ENCODE assay signal across 10 cellular contexts in genomic region chr17:77124192-77124908, GRCh38. TPM values are rescaled to one million over a fixed set of nuclear protein-coding genes. Genes with fewer than 3 reads are reported as not detected.
DNase-seq lines count a peak whose midpoint lies in the region; ATAC-seq and TF ChIP-seq lines count a peak whose summit lies in the region.
"Had no signal": no experiment of that assay in that cellular context is flagged by ENCODE, and none has a peak within 500 bp of the region (broad histone marks: within the 10 kb centered on the region; RNA-seq: fewer than 3 reads in every experiment).

No MANE protein-coding gene starts in this region.

- no peaks in the 10 kb centered on the region for H4K20me1 ChIP-seq in OCI-LY7 (ENCODE audit: insufficient read depth, low read length)

- H3K4me2 ChIP-seq in OCI-LY7 (ENCODE audit: low read length): no peak overlapping the region

- intact Hi-C loops in heart right ventricle (cut with DNase I) (loop anchor here in 1 of 10 donors (2.0 kb wide), 1 partner anchor 14 kb away; no protein-coding TSS in a partner anchor), sigmoid colon (cut with DNase I) (no loop called here), OCI-LY7 (cut with micrococcal nuclease; ENCODE audit: unreplicated experiment) (no loop called here)

- peak in 2 of 4 donors; percentile 31 to 47 for TF ChIP-seq EP300 in sigmoid colon (IDR thresholded peaks at IDR 0.05)

- no peaks in the 10 kb centered on the region for H3K9me2 ChIP-seq in OCI-LY7 (ENCODE audit: insufficient read depth, low read length)

- no peaks in the 10 kb centered on the region for H3K36me3 ChIP-seq in adipocyte (ENCODE audit: control insufficient read depth, insufficient read depth, low read length, severe bottlenecking)
- H3K36me3 ChIP-seq in heart right ventricle: no peaks in the 10 kb centered on the region
- H3K36me3 ChIP-seq in sigmoid colon: no peaks in the 10 kb centered on the region
- no peaks in the 10 kb centered on the region for H3K36me3 ChIP-seq in OCI-LY7 (ENCODE audit: insufficient read depth, low read length)

- TF ChIP-seq POLR2A in sigmoid colon (IDR thresholded peaks at IDR 0.05): no peak

- DNase-seq in ELF-1 (ENCODE audit: low read depth, low spot score): peak; percentile 57
- DNase-seq in adipocyte (ENCODE audit: low read depth): peak; percentile 60
- DNase-seq in heart right ventricle: peak in 1 of 2 donors; percentile 71
- no peak for DNase-seq in sigmoid colon
- DNase-seq in stimulated activated CD4-positive, alpha-beta T cell treated with anti-CD3 and anti-CD28 coated beads, Interleukin-12 subunit alpha, Interleukin-12 subunit beta, amount 100 ng/mL, for 4 hours: no peak
- no peak for DNase-seq in OCI-LY7 (ENCODE audit: low spot score)
- no peak for DNase-seq in cerebellar nuclear complex (lab: John Stamatoyannopoulos, UW)
- DNase-seq: activated naive CD4-positive, alpha-beta T cell had no signal

- TF ChIP-seq CTCF in heart right ventricle (IDR thresholded peaks at IDR 0.05): no peak
- TF ChIP-seq CTCF in sigmoid colon (IDR thresholded peaks at IDR 0.05): no peak
- TF ChIP-seq CTCF in OCI-LY7 (conservative IDR thresholded peaks at IDR 0.05; ENCODE audit: low read length): no peak

- peak overlapping the region; percentile 81 to 96 (median 88) for H3K27ac ChIP-seq in heart right ventricle
- peak overlapping the region in 3 of 4 donors; percentile 13 to 61 (median 52) for H3K27ac ChIP-seq in sigmoid colon
- no peak overlapping the region for H3K27ac ChIP-seq in OCI-LY7 (ENCODE audit: low read depth, low read length, poor library complexity, severe bottlenecking)
- H3K27ac ChIP-seq: SK-N-MC had no signal

- no peaks in the 10 kb centered on the region for H3K27me3 ChIP-seq in adipocyte (replicated peaks; ENCODE audit: control insufficient read depth, insufficient read depth, low read length)
- H3K27me3 ChIP-seq in heart right ventricle: no peaks in the 10 kb centered on the region
- H3K27me3 ChIP-seq in sigmoid colon: no peaks in the 10 kb centered on the region

- WGBS in heart right ventricle, 2 donors: 56 to 59% methylated on average over 15 of the region's 15 CpGs
- 69 to 79% methylated on average over 15 of the region's 15 CpGs for WGBS in sigmoid colon, 2 donors

- ATAC-seq in heart right ventricle (peak; percentile 59 to 74 (median 67)), HG02981 (IDR thresholded peaks at IDR 0.05; ENCODE audit: unreplicated experiment) (no peak)

- CTCF ChIA-PET in OCI-LY7 (lab: Charles Lee; ENCODE audit: unreplicated experiment): no interaction called here

- POLR2A ChIA-PET in OCI-LY7 (lab: Charles Lee): interaction anchor here (0.6 to 1.9 kb wide), 2 partner anchors 9 to 16 kb away, joined by 5 read pairs; partner anchors contain the start of gene SEC14L1

- H3K9me3 ChIP-seq in adipocyte (ENCODE audit: control insufficient read depth, low read length): no peaks in the 10 kb centered on the region
- no peaks in the 10 kb centered on the region for H3K9me3 ChIP-seq in heart right ventricle
- H3K9me3 ChIP-seq in sigmoid colon: no peaks in the 10 kb centered on the region
- H3K9me3 ChIP-seq in OCI-LY7 (ENCODE audit: low read length): no peaks in the 10 kb centered on the region

- no peak overlapping the region for H3K9ac ChIP-seq in adipocyte (ENCODE audit: low read length)

- no TSS peak for BruUV-seq in OCI-LY7 (replicated peaks; lab: Mats Ljungman, UMichigan)

- H3K4me1 ChIP-seq in adipocyte (ENCODE audit: control insufficient read depth, insufficient read depth, low read length) (peaks cover 32% of the 10 kb centered on the region), heart right ventricle (peaks cover 14 to 91% (median 78%) of the 10 kb centered on the region in 9 donors), sigmoid colon (peaks cover 0 to 8% (median 3%) of the 10 kb centered on the region in 4 donors), OCI-LY7 (ENCODE audit: insufficient read depth, low read length, poor library complexity, severe bottlenecking) (no peaks in the 10 kb centered on the region)

- H2AFZ ChIP-seq in OCI-LY7 (ENCODE audit: low read length): no peak overlapping the region

- H3K79me2 ChIP-seq in OCI-LY7 (ENCODE audit: insufficient read depth, low read depth, low read length): no peaks in the 10 kb centered on the region

- H3K4me3 ChIP-seq in adipocyte (ENCODE audit: low read length) (no peak overlapping the region), heart right ventricle (no peak overlapping the region), sigmoid colon (no peak overlapping the region), OCI-LY7 (ENCODE audit: low read depth, low read length, poor library complexity, severe bottlenecking) (no peak overlapping the region)
- H3K4me3 ChIP-seq: SK-N-MC had no signal

RNA-seq across cellular contexts. Expression of gene SEC14L1, which starts 16.4 kb away (rescaled TPM):
- total RNA-seq in heart right ventricle (10 to 100 TPM; 38.7 to 88.8 (median 55.3) TPM), sigmoid colon (10 to 100 TPM; 18.9 to 39.9 (median 24.4) TPM), OCI-LY7 (2022) (227 and 321 TPM in 2 replicates)
- polyA plus RNA-seq in heart right ventricle (10 to 100 TPM; 36.1 to 42.3 TPM), sigmoid colon (10 to 100 TPM in 2 of 3 donors, 1 to 10 TPM in 1; 9.6 to 33.4 (median 20.1) TPM)
- total RNA-seq in OCI-LY7 (2014; rRNA removed; shearing (Covaris generic)): 123 and 137 TPM in 2 replicates

Comparison
In these comparisons a context has a peak if more than half of its experiments do, and no peak if none do; other contexts are left out.
1. DNase-seq: peak in ELF-1 (single experiment) and adipocyte (single experiment); none in sigmoid colon (single experiment), stimulated activated CD4-positive, alpha-beta T cell treated with anti-CD3 and anti-CD28 coated beads, Interleukin-12 subunit alpha, Interleukin-12 subunit beta, amount 100 ng/mL, for 4 hours (single experiment), OCI-LY7 (single experiment) and cerebellar nuclear complex (0 of 2).